ENCODE assay signal across 7 cellular contexts in genomic region chr9:35689351-35689600, GRCh38. TPM values are rescaled to one million over a fixed set of nuclear protein-coding genes. Genes with fewer than 3 reads are reported as not detected.
A peak's percentile ranks its signal among the peaks of the same experiment; 100 is the strongest.
DNase-seq lines count a peak whose midpoint lies in the region; ATAC-seq and TF ChIP-seq lines count a peak whose summit lies in the region.
"Had no signal": no experiment of that assay in that cellular context is flagged by ENCODE, and none has a peak within 500 bp of the region (broad histone marks: within the 10 kb centered on the region; RNA-seq: fewer than 3 reads in every experiment).

No MANE protein-coding gene starts in this region.

- DNase-seq in choroid plexus epithelial cell (ENCODE audit: low read depth) = no peak
- DNase-seq in osteoblast (ENCODE audit: insufficient read length, low spot score, missing footprints) = no peak
- DNase-seq in GM13976 (ENCODE audit: low spot score) = no peak
- no peak for DNase-seq in NCI-H2227 treated with DMSO at 0.1 percent for 48 hours (lab: John Stamatoyannopoulos, UW)

- peaks cover 43% of the 10 kb centered on the region for H3K36me3 ChIP-seq in HUES48 (ENCODE audit: control insufficient read depth, insufficient read depth, low read length)
- peaks cover 43% of the 10 kb centered on the region for H3K36me3 ChIP-seq in osteoblast (ENCODE audit: insufficient read depth, low read length)

- H2AFZ ChIP-seq in osteoblast (ENCODE audit: low read length) = no peak overlapping the region

- H3K9me3 ChIP-seq in HUES48 (ENCODE audit: control insufficient read depth, insufficient read depth, low read length) (no peaks in the 10 kb centered on the region), osteoblast (ENCODE audit: low read depth, low read length) (no peaks in the 10 kb centered on the region)

- TF ChIP-seq CTCF in choroid plexus epithelial cell (conservative IDR thresholded peaks at IDR 0.05; ENCODE audit: low read depth, low read length) (no peak), osteoblast (IDR thresholded peaks at IDR 0.05; ENCODE audit: extremely low read depth, low read depth, low read length) (no peak), GM13976 (IDR thresholded peaks at IDR 0.05; ENCODE audit: borderline replicate concordance, control extremely low read depth, extremely low read depth, insufficient read depth, missing control alignments) (no peak)

- H3K4me3 ChIP-seq in HUES48 (ENCODE audit: low read depth, low read length) = peak overlapping the region; percentile 80
- peak overlapping the region; percentile 78 for H3K4me3 ChIP-seq in choroid plexus epithelial cell (ENCODE audit: low read depth, low read length)
- H3K4me3 ChIP-seq in osteoblast (ENCODE audit: insufficient read depth, low read length) = peak overlapping the region; percentile 93

- peak overlapping the region; percentile 76 for H3K9ac ChIP-seq in HUES48 (ENCODE audit: low read depth, low read length)

- ATAC-seq in HG02759 (IDR thresholded peaks at IDR 0.05; ENCODE audit: unreplicated experiment) = no peak

- H3K4me1 ChIP-seq in HUES48 (ENCODE audit: control insufficient read depth, insufficient read depth, low read length) (peaks cover 11% of the 10 kb centered on the region), osteoblast (ENCODE audit: insufficient read depth, low read length) (peaks cover 44% of the 10 kb centered on the region)

- peaks cover 52% of the 10 kb centered on the region for H3K79me2 ChIP-seq in osteoblast (ENCODE audit: insufficient read depth, low read length)

- no peaks in the 10 kb centered on the region for H3K27me3 ChIP-seq in HUES48 (ENCODE audit: control insufficient read depth, insufficient read depth, low read length)
- no peaks in the 10 kb centered on the region for H3K27me3 ChIP-seq in osteoblast (ENCODE audit: insufficient read depth, low read length)

- in situ Hi-C loops in GM13976 (cut with MboI; ENCODE audit: low sequenced_read_pairs, unreplicated experiment) = no loop called here

- H3K27ac ChIP-seq in HUES48 (ENCODE audit: low read depth, low read length) = peak overlapping the region; percentile 78
- peak overlapping the region; percentile 83 for H3K27ac ChIP-seq in osteoblast (ENCODE audit: low read depth, low read length)

- peak overlapping the region; percentile 100 for H3K4me2 ChIP-seq in osteoblast (ENCODE audit: insufficient read depth, low read length)

- H4K20me1 ChIP-seq in osteoblast (ENCODE audit: insufficient read depth, low read length) = peaks cover 54% of the 10 kb centered on the region

RNA-seq across cellular contexts. Expression of gene TPM2, which starts 0.4 kb away (rescaled TPM):
- total RNA-seq in osteoblast = 911 and 946 TPM in 2 replicates

RNA-seq across cellular contexts. Expression of gene CA9, which starts 15.5 kb away (rescaled TPM):
- total RNA-seq in osteoblast = not detected in 2 replicates
- total RNA-seq: dermis blood vessel endothelial cell had no signal

RNA-seq across cellular contexts. Expression of gene ARHGEF39, which starts 24.3 kb away (rescaled TPM):
- total RNA-seq in osteoblast = 0.36 and 0.88 TPM in 2 replicates

RNA-seq across cellular contexts. Expression of gene CCDC107, which starts 31.2 kb away (rescaled TPM):
- total RNA-seq in osteoblast = 10.6 and 15.6 TPM in 2 replicates

RNA-seq across cellular contexts. Expression of gene RMRP, which starts 31.5 kb away (rescaled TPM):
- total RNA-seq in osteoblast = 88,726 and 110,601 TPM in 2 replicates
